In the genomic region with DNA sequence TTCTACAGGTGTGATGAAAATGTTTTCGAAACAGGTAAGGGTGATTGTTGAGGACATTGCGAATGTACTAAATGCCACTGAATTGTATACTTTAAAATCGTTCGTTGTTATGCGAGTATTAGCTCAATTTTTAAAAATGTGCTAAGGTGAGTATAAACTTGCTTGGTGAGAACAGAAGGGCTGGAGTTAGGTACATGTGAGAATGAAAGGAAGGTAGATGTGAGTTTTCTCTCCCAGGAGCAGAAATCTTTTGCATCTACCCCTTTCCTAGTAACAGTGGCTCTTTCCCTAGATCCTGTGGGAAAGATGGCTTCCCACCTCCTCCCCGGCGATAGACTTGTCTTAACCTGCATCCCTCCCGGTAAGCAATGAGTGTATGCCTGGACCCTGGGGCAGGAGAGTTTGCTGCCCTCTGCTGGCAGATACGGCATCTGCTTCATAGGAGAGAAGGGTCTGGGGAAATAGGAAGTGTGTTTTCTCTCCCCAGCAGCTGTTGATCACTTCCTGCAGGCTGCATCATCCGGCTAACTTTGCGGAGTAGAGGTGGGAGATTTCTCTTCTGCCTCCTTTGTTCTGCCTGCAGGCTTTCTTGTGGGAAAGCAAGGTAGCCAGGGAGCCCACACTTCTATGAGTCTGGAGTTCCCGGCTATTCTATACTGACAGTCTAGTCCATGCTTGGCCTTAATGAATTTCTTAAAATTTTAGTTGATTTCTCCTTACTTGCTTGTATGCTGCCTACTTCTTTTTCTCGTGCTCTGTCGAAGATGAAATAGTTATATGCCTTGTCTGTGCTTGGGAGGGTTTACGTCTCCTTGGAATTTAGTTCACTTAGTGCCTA, we compare ENCODE assay signal across 1 cellular context.
TF ChIP-seq lines count a peak whose summit lies in the region.

No MANE protein-coding gene starts in this region.

TF ChIP-seq in SK-N-SH treated with all-trans-retinoic acid at 6 μM for 48 hours, 23 proteins besides CTCF, POLR2A, EP300 and RAD21 (continued from another document):
- TF ChIP-seq CSDC2 (CRISPR knock-in tag; IDR thresholded peaks at IDR 0.05) (no peak), CSRNP3 (CRISPR knock-in tag; IDR thresholded peaks at IDR 0.05) (no peak), OSR1 (CRISPR knock-in tag; IDR thresholded peaks at IDR 0.05) (no peak), SNAI2 (CRISPR knock-in tag; IDR thresholded peaks at IDR 0.05) (no peak), PPARA (CRISPR knock-in tag; IDR thresholded peaks at IDR 0.05; ENCODE audit: borderline replicate concordance) (no peak), GLIS3 (CRISPR knock-in tag; IDR thresholded peaks at IDR 0.05) (no peak), ZNF8 (CRISPR knock-in tag; IDR thresholded peaks at IDR 0.05) (no peak)
